6 cellular contexts compared by ENCODE assay signal in the genomic region with DNA sequence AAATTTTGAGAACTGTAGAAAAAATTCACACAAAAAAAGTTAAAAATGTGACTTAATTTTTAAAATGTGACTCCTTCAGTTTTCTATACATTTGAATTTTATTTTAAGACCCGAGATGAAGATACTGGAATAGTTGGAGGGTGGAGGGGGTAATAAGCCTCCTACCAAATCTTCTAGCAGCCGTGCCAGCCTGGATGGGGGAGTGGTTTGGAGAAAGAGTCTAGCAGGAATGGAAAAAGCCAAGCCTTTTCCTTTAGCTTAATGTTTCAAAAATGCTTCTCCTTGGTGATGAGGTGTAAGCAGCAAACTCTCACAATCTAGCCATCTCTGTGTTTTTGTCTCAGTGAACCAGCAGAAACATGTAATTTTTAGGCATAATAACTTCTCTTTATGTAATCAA.
"Had no signal": no experiment of that assay in that cellular context is flagged by ENCODE, and none has a peak within 500 bp of the region (broad histone marks: within the 10 kb centered on the region; RNA-seq: fewer than 3 reads in every experiment).

No MANE protein-coding gene starts in this region.

- H3K4me1 Mint-ChIP-seq: brain had no signal

- H3K36me3 Mint-ChIP-seq: brain had no signal

- H3K4me3 Mint-ChIP-seq: brain had no signal

- H3K9me3 Mint-ChIP-seq: brain had no signal

- H3K27ac Mint-ChIP-seq: brain had no signal

- DNase-seq: activated CD4-positive, alpha-beta T cell treated with anti-CD3 and anti-CD28 coated beads for 1 hour; amniotic stem cell; left ventricle myocardium superior; mesendoderm; T-helper 9 cell had no signal

- ATAC-seq: left ventricle myocardium superior had no signal
